Comparison of ENCODE assay signal across 8 cellular contexts in genomic region chr2:121736140-121736461, GRCh38. TPM values are rescaled to one million over a fixed set of nuclear protein-coding genes. Genes with fewer than 3 reads are reported as not detected.
A peak's percentile ranks its signal among the peaks of the same experiment; 100 is the strongest.
DNase-seq lines count a peak whose midpoint lies in the region; ATAC-seq, FAIRE-seq and TF ChIP-seq lines count a peak whose summit lies in the region.

No MANE protein-coding gene starts in this region.

- H3F3A ChIP-seq in SK-N-SH (replicated peaks; ENCODE audit: insufficient read depth): no peaks in the 10 kb centered on the region

- peak overlapping the region; percentile 94 for H3K9ac ChIP-seq in SK-N-SH
- peak overlapping the region; percentile 96 for H3K9ac ChIP-seq in skeletal muscle satellite cell (ENCODE audit: low read depth, low read length)

- H4K20me1 ChIP-seq in SK-N-SH (ENCODE audit: insufficient read depth): no peaks in the 10 kb centered on the region; the same call in 1 of the 2 replicates

- H3K4me1 ChIP-seq in SK-N-SH (ENCODE audit: control insufficient read depth in 1 of 2, insufficient read depth in 2 of 2, low read depth in 1 of 2, low read length in 1 of 2) (peaks cover 5 to 6% of the 10 kb centered on the region in 2 experiments; a peak in 2 of 4 replicates), skeletal muscle satellite cell (ENCODE audit: control insufficient read depth, insufficient read depth, low read length) (peaks cover 10% of the 10 kb centered on the region)

- TF ChIP-seq EP300 in SK-N-SH (IDR thresholded peaks at IDR 0.05; ENCODE audit: borderline replicate concordance in 1 of 2, low read depth in 1 of 2, low read length in 1 of 2): no peak

- peak overlapping the region; percentile 68 to 82 for H3K27ac ChIP-seq in SK-N-SH (ENCODE audit: low read depth in 2 of 2, low read length in 1 of 2)

- peak overlapping the region; percentile 91 for H2AFZ ChIP-seq in SK-N-SH (ENCODE audit: low read depth)

- TF ChIP-seq CTCF in GM12875 (IDR thresholded peaks at IDR 0.05; ENCODE audit: borderline replicate concordance, insufficient read depth, low read depth, low read length) (no peak), SK-N-SH (IDR thresholded peaks at IDR 0.05) (no peak), fibroblast of the aortic adventitia (IDR thresholded peaks at IDR 0.05; ENCODE audit: insufficient read depth, low read length) (no peak)

- POLR2A ChIA-PET in SK-N-SH (lab: Yijun Ruan, JAX): interaction anchor here (0.6 to 1.5 kb wide), 6 partner anchors 11 to 277 kb away, joined by 3 to 9 read pairs (median 5); partner anchors contain the start of genes RNU4ATAC and TSN

- H3K9me3 ChIP-seq in SK-N-SH: no peaks in the 10 kb centered on the region
- H3K9me3 ChIP-seq in skeletal muscle satellite cell (replicated peaks; ENCODE audit: low read length): no peaks in the 10 kb centered on the region

- peaks cover 49% of the 10 kb centered on the region for H3K79me2 ChIP-seq in SK-N-SH (ENCODE audit: insufficient read depth)

- peak overlapping the region; percentile 98 for H3K4me3 ChIP-seq in GM12875 (ENCODE audit: low read depth, low read length)
- H3K4me3 ChIP-seq in SK-N-SH (ENCODE audit: low read depth in 2 of 2, low read length in 1 of 2): peak overlapping the region; percentile 92 to 99
- peak overlapping the region; percentile 79 for H3K4me3 ChIP-seq in fibroblast of the aortic adventitia (ENCODE audit: low read depth, low read length)
- peak overlapping the region; percentile 80 for H3K4me3 ChIP-seq in skeletal muscle satellite cell (ENCODE audit: low read length)

- H3K4me2 ChIP-seq in SK-N-SH: peak overlapping the region; percentile 92
- peak overlapping the region; percentile 84 for H3K4me2 ChIP-seq in skeletal muscle satellite cell (ENCODE audit: low read length)

- H3K27me3 ChIP-seq in SK-N-SH (ENCODE audit: insufficient read depth) (no peaks in the 10 kb centered on the region), skeletal muscle satellite cell (ENCODE audit: control insufficient read depth, insufficient read depth, low read length) (no peaks in the 10 kb centered on the region)

- DNase-seq in SK-N-SH (no peak), fibroblast of the aortic adventitia (ENCODE audit: low read depth) (peak; percentile 2), left lobe of liver (ENCODE audit: low spot score) (no peak), frontal cortex (ENCODE audit: low spot score in 2 of 2) (no peak)

- H3K9me2 ChIP-seq in SK-N-SH: no peaks in the 10 kb centered on the region

- WGBS in SK-N-SH (ENCODE audit: low lambda C conversion rate): 0% methylated on average over 8 of the region's 8 CpGs

- CTCF ChIA-PET in SK-N-SH (lab: Yijun Ruan, JAX): interaction anchor here (0.7 to 2.6 kb wide), 5 partner anchors 18 to 334 kb away, joined by 3 to 8 read pairs (median 3); no protein-coding TSS in a partner anchor

- no peak for FAIRE-seq in frontal cortex (lab: Jason Lieb, UNC)

- TF ChIP-seq RAD21 in SK-N-SH (IDR thresholded peaks at IDR 0.05; ENCODE audit: low read length): no peak

- H3K36me3 ChIP-seq in SK-N-SH (replicated peaks in 1 of 2; ENCODE audit: control insufficient read depth in 1 of 2, insufficient read depth in 2 of 2, low read length in 1 of 2) (peaks cover 30 to 40% of the 10 kb centered on the region in 2 experiments), skeletal muscle satellite cell (ENCODE audit: insufficient read depth, low read length) (peaks cover 31% of the 10 kb centered on the region)

- ATAC-seq in left lobe of liver (no peak), HG03045 (IDR thresholded peaks at IDR 0.05; ENCODE audit: unreplicated experiment) (no peak), HG03442 (IDR thresholded peaks at IDR 0.05; ENCODE audit: unreplicated experiment) (no peak)

TF ChIP-seq in SK-N-SH, 30 proteins besides CTCF, POLR2A, EP300 and RAD21:
- TF ChIP-seq CHD2 (IDR thresholded peaks at IDR 0.05; ENCODE audit: low read length, partially characterized antibody): no peak
- TF ChIP-seq YY1 (IDR thresholded peaks at IDR 0.05; ENCODE audit: low read depth): no peak
- TF ChIP-seq EZH2phosphoT487 (IDR thresholded peaks at IDR 0.05; ENCODE audit: borderline replicate concordance, low read depth): no peak
- no peak for TF ChIP-seq USF2 (IDR thresholded peaks at IDR 0.05; ENCODE audit: borderline replicate concordance, low read depth, low read length)
- TF ChIP-seq, protein P1, sequence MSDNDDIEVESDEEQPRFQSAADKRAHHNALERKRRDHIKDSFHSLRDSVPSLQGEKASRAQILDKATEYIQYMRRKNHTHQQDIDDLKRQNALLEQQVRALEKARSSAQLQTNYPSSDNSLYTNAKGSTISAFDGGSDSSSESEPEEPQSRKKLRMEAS (IDR thresholded peaks at IDR 0.05; ENCODE audit: low read depth): no peak
- no peak for TF ChIP-seq ELF1 (IDR thresholded peaks at IDR 0.05)
- no peak for TF ChIP-seq MXI1 (IDR thresholded peaks at IDR 0.05; ENCODE audit: low read depth, low read length)
- no peak for TF ChIP-seq TAF1 (IDR thresholded peaks at IDR 0.05; ENCODE audit: borderline replicate concordance, low read depth, low read length)

RNA-seq across cellular contexts. Expression of gene NIFK, which starts 0.6 kb away (rescaled TPM):
- polyA plus RNA-seq in SK-N-SH (2012; rRNA removed): 17.0 and 22.8 TPM in 2 replicates
- polyA plus RNA-seq in SK-N-SH (2012; cell fraction: cytosol; rRNA removed): 27.2 and 43.1 TPM in 2 replicates
- polyA plus RNA-seq in SK-N-SH (2012; cell fraction: nucleus; rRNA removed): 15.2 and 23.2 TPM in 2 replicates
- 49.5 and 176 TPM in 2 replicates for total RNA-seq in fibroblast of the aortic adventitia (ENCODE audit: low replicate concordance)
- 71.2 and 81.9 TPM in 2 replicates for total RNA-seq in skeletal muscle satellite cell (2012; rRNA removed)
- total RNA-seq in left lobe of liver: 13.2 TPM
- total RNA-seq in frontal cortex: 53.8 TPM

RNA-seq across cellular contexts. Expression of gene TSN, which starts 19.4 kb away (rescaled TPM):
- polyA plus RNA-seq in SK-N-SH (2012; rRNA removed): 26.1 and 35.1 TPM in 2 replicates
- 36.5 and 40.7 TPM in 2 replicates for polyA plus RNA-seq in SK-N-SH (2012; cell fraction: cytosol; rRNA removed)
- 12.2 and 16.9 TPM in 2 replicates for polyA plus RNA-seq in SK-N-SH (2012; cell fraction: nucleus; rRNA removed)
- total RNA-seq in fibroblast of the aortic adventitia (ENCODE audit: low replicate concordance) (56.8 and 69.0 TPM in 2 replicates), left lobe of liver (24.0 TPM), frontal cortex (74.2 TPM)
- total RNA-seq in skeletal muscle satellite cell (2012; rRNA removed): 44.6 and 47.9 TPM in 2 replicates
